8 cellular contexts compared by ENCODE assay signal in genomic region chr5:38783011-38783551, GRCh38.
A peak's percentile ranks its signal among the peaks of the same experiment; 100 is the strongest.
DNase-seq lines count a peak whose midpoint lies in the region; ATAC-seq and TF ChIP-seq lines count a peak whose summit lies in the region.

No MANE protein-coding gene starts in this region.

- H3K4me3 ChIP-seq in heart right ventricle (no peak overlapping the region), stomach (no peak overlapping the region), MM.1S (ENCODE audit: low read length) (no peak overlapping the region)

- H4K20me1 ChIP-seq in MM.1S (ENCODE audit: insufficient read depth, low read length): no peaks in the 10 kb centered on the region

- H3K4me1 ChIP-seq in heart right ventricle (peaks cover 0 to 40% (median 33%) of the 10 kb centered on the region in 9 donors), stomach (peaks cover 12 to 20% (median 17%) of the 10 kb centered on the region in 4 donors), MM.1S (ENCODE audit: low read length) (peaks cover 12% of the 10 kb centered on the region; the same call in 1 of the 2 replicates)

- H3F3A ChIP-seq in MM.1S (ENCODE audit: insufficient read depth, low read length): peaks cover 4% of the 10 kb centered on the region; the same call in 1 of the 2 replicates

- no peaks in the 10 kb centered on the region for H3K27me3 ChIP-seq in heart right ventricle
- H3K27me3 ChIP-seq in stomach: no peaks in the 10 kb centered on the region
- no peaks in the 10 kb centered on the region for H3K27me3 ChIP-seq in MM.1S (replicated peaks; ENCODE audit: insufficient read depth, low read length)

- H3K9me2 ChIP-seq in MM.1S (replicated peaks; ENCODE audit: insufficient read depth, low read length): no peaks in the 10 kb centered on the region

- H3K9me3 ChIP-seq in heart right ventricle (peaks cover 0 to 5% (median 0%) of the 10 kb centered on the region in 11 donors), stomach (peaks cover 0 to 6% (median 0%) of the 10 kb centered on the region in 4 donors), MM.1S (replicated peaks; ENCODE audit: insufficient read depth, low read length) (no peaks in the 10 kb centered on the region)

- DNase-seq in HT-29 (ENCODE audit: low spot score) (peak; percentile 9), SHP77 treated with DMSO at 0.1 percent for 48 hours (lab: John Stamatoyannopoulos, UW) (peak; percentile 99), heart right ventricle (peak in 1 of 2 donors; percentile 38), stomach (no peak), NOMO-1 (lab: John Stamatoyannopoulos, UW; ENCODE audit: unreplicated experiment in 2 of 2) (no peak), MM.1S (no peak)
- no peak for DNase-seq in effector CD4-positive, alpha-beta T cell

- H3K36me3 ChIP-seq in heart right ventricle: no peaks in the 10 kb centered on the region
- H3K36me3 ChIP-seq in stomach: no peaks in the 10 kb centered on the region
- H3K36me3 ChIP-seq in MM.1S (replicated peaks; ENCODE audit: insufficient read depth, low read length): no peaks in the 10 kb centered on the region

- 26 to 31% methylated on average over 2 of the region's 2 CpGs for WGBS in heart right ventricle, 2 donors
- 4 to 24% (median 16%) methylated on average over 2 of the region's 2 CpGs for WGBS in stomach, 5 donors

- TF ChIP-seq EP300 in stomach (IDR thresholded peaks at IDR 0.05): no peak

- ATAC-seq in heart right ventricle: peak; percentile 78 to 96 (median 90)
- ATAC-seq in HG03432 (IDR thresholded peaks at IDR 0.05; ENCODE audit: unreplicated experiment): no peak

- intact Hi-C loops in heart right ventricle (cut with DNase I): loop anchor here in 2 of 10 donors (2.0 to 5.0 kb wide), 2 partner anchors 24 to 181 kb away; no protein-coding TSS in a partner anchor
- intact Hi-C loops in stomach (cut with DNase I; ENCODE audit: low total_unique reads): no loop called here

- no peak overlapping the region for H3K9ac ChIP-seq in MM.1S (ENCODE audit: low read length)

- no peak overlapping the region for H3K4me2 ChIP-seq in MM.1S (ENCODE audit: low read depth, low read length)

- TF ChIP-seq POLR2A in stomach (IDR thresholded peaks at IDR 0.05): no peak

- no peaks in the 10 kb centered on the region for H3K79me2 ChIP-seq in MM.1S (ENCODE audit: low read length)

- H3K27ac ChIP-seq in heart right ventricle: peak overlapping the region in 8 of 10 donors; percentile 4 to 35 (median 18)
- peak overlapping the region in 3 of 5 donors; percentile 41 to 54 (median 54) for H3K27ac ChIP-seq in stomach
- no peak overlapping the region for H3K27ac ChIP-seq in MM.1S (ENCODE audit: low read length)

- H2AFZ ChIP-seq in MM.1S (ENCODE audit: low read length): no peak overlapping the region

- TF ChIP-seq CTCF in heart right ventricle (IDR thresholded peaks at IDR 0.05) (peak in 3 of 9 donors; percentile 12 to 21 (median 12)), stomach (IDR thresholded peaks at IDR 0.05) (peak in 1 of 7 experiments; percentile 53), MM.1S (IDR thresholded peaks at IDR 0.05; ENCODE audit: low read length) (no peak)

Comparison
In these comparisons a context has a peak if more than half of its experiments do, and no peak if none do; other contexts are left out.
1. DNase-seq: peak in HT-29 (single experiment) and SHP77 treated with DMSO at 0.1 percent for 48 hours (single experiment); none in stomach (single experiment), NOMO-1 (0 of 2), effector CD4-positive, alpha-beta T cell (single experiment) and MM.1S (single experiment).